24 cellular contexts compared by ENCODE assay signal in the genomic region with DNA sequence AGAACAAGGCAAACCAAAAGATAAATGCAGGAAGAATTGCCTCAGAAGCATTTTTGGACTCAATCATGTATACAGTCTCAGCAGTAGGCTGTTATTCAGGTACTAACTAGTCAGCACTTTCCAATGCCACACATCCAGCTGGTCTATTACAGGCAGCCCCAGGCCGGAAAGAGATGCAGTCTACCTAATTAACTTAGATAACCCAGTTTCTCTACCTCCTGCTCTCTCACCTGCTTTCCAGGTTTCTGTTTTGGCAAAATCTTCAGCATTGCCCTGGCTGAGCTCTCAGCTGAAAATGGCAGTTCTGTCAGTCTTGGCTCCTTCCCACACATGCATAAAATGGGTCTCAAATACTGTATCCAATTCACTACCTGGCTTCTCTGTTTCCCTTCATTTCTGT.
"Had no signal": no experiment of that assay in that cellular context is flagged by ENCODE, and none has a peak within 500 bp of the region (broad histone marks: within the 10 kb centered on the region; RNA-seq: fewer than 3 reads in every experiment).

No MANE protein-coding gene starts in this region.

- H3K27me3 ChIP-seq: cardiac muscle cell, neutrophil, testis, transverse colon had no signal

- H3K4me1 ChIP-seq: testis, transverse colon had no signal

- H3K27ac ChIP-seq: cardiac muscle cell, neutrophil, skin epidermis, testis, transverse colon, VCaP had no signal

- FAIRE-seq: TTC549 had no signal

- H3K36me3 ChIP-seq: cardiac muscle cell, neutrophil, transverse colon had no signal

- H3K4me3 ChIP-seq: cardiac muscle cell, skin epidermis, testis, transverse colon had no signal

- DNase-seq: activated CD4-positive, alpha-beta T cell treated with anti-CD3 and anti-CD28 coated beads for 4 hours; activated CD4-positive, alpha-beta T cell treated with anti-CD3 and anti-CD28 coated beads, Interleukin-2, amount 50 U/mL, for 4 hours; activated naive CD4-positive, alpha-beta T cell treated with Interleukin-2 at 50 U/mL for 16 hours; activated T-cell treated with anti-CD3 and anti-CD28 coated beads for 4 hours; activated T-cell treated with anti-CD3 and anti-CD28 coated beads, Interleukin-2, amount 50 U/mL, for 72 hours; anterior cingulate cortex; cortex of kidney; endodermal cell; foreskin fibroblast; hippocampal formation; naive B cell; nephron progenitor cell; stimulated activated CD4-positive, alpha-beta T cell treated with anti-CD3 and anti-CD28 coated beads, Interleukin-12 subunit alpha, Interleukin-12 subunit beta, amount 100 ng/mL, for 4 hours; stimulated activated CD4-positive, alpha-beta T cell treated with anti-CD3 and anti-CD28 coated beads, Interleukin-4, amount 100 ng/mL, for 1 hour; stimulated activated naive CD8-positive, alpha-beta T cell treated with anti-CD3 and anti-CD28 coated beads, Interleukin-15, Interleukin-2, amounts not matched to agents 100 U/mL and 50 U/mL, for 24 hours; testis; transverse colon had no signal

- H3K9me3 ChIP-seq: neutrophil, testis, transverse colon had no signal

- ATAC-seq: activated T-cell treated with anti-CD3 and anti-CD28 coated beads, Interleukin-2, amount 50 U/mL, for 72 hours; esophagus mucosa; sciatic nerve; stimulated activated naive CD8-positive, alpha-beta T cell treated with anti-CD3 and anti-CD28 coated beads, Interleukin-15, Interleukin-2, amounts not matched to agents 100 U/mL and 50 U/mL, for 24 hours had no signal
